8 cellular contexts compared by ENCODE assay signal in genomic region chr17:10729334-10730193, GRCh38. TPM values are rescaled to one million over a fixed set of nuclear protein-coding genes. Genes with fewer than 3 reads are reported as not detected.
DNase-seq lines count a peak whose midpoint lies in the region; ATAC-seq and TF ChIP-seq lines count a peak whose summit lies in the region.

TMEM220 (minus strand) TSS chr17:10730023; CDS start chr17:10729851, 172 bp downstream.

- H3K27me3 ChIP-seq in colonic mucosa, result no peaks in the 10 kb centered on the region

- no peaks in the 10 kb centered on the region for H3K9me3 ChIP-seq in colonic mucosa

- TF ChIP-seq CTCF in colonic mucosa (IDR thresholded peaks at IDR 0.05), result no peak

- peak within 1 kb of the TSS; percentile 87 for H3K27ac ChIP-seq in colonic mucosa

- peak within 1 kb of the TSS; percentile 79 to 87 for H3K9ac ChIP-seq in colonic mucosa (ENCODE audit: low read depth in 2 of 2, low read length in 2 of 2)

- DNase-seq in activated effector memory CD4-positive, alpha-beta T cell treated with anti-CD3 and anti-CD28 coated beads, Interleukin-2, amount 50 U/mL, for 16 hours, result peak; percentile 72
- no peak for DNase-seq in activated effector memory CD4-positive, alpha-beta T cell treated with Interleukin-2 at 50 U/mL for 16 hours
- peak; percentile 26 for DNase-seq in activated CD4-positive, alpha-beta T cell treated with anti-CD3 and anti-CD28 coated beads for 1 hour
- DNase-seq in colonic mucosa (peak; percentile 77), kidney tubule cell (ENCODE audit: low spot score) (peak; percentile 75), D341Med (ENCODE audit: low spot score) (no peak)
- peak; percentile 58 for DNase-seq in stimulated activated CD4-positive, alpha-beta T cell treated with anti-CD3 and anti-CD28 coated beads, Interleukin-15, amount 100 ng/mL, for 24 hours

- peak; percentile 71 for ATAC-seq in HG03342 (IDR thresholded peaks at IDR 0.05; ENCODE audit: unreplicated experiment)

- H3K4me3 ChIP-seq in colonic mucosa, result peak within 1 kb of the TSS; percentile 65

- intact Hi-C loops in colonic mucosa (cut with DNase I), result no loop called here

- no peaks in the 10 kb centered on the region for H3K4me1 ChIP-seq in colonic mucosa

- H3K36me3 ChIP-seq in colonic mucosa, result no peaks in the 10 kb centered on the region

RNA-seq across cellular contexts. Expression of gene TMEM220, which starts in this region (rescaled TPM):
- total RNA-seq in colonic mucosa, result 10 to 100 TPM; 14.5 to 17.6 TPM

Comparison
In these comparisons a context has a peak if more than half of its experiments do, and no peak if none do; other contexts are left out.
1. DNase-seq: peak in activated effector memory CD4-positive, alpha-beta T cell treated with anti-CD3 and anti-CD28 coated beads, Interleukin-2, amount 50 U/mL, for 16 hours (single experiment), activated CD4-positive, alpha-beta T cell treated with anti-CD3 and anti-CD28 coated beads for 1 hour (single experiment), colonic mucosa (single experiment), kidney tubule cell (single experiment) and stimulated activated CD4-positive, alpha-beta T cell treated with anti-CD3 and anti-CD28 coated beads, Interleukin-15, amount 100 ng/mL, for 24 hours (single experiment); none in activated effector memory CD4-positive, alpha-beta T cell treated with Interleukin-2 at 50 U/mL for 16 hours (single experiment) and D341Med (single experiment).